1 cellular context compared by ENCODE assay signal in the genomic region with DNA sequence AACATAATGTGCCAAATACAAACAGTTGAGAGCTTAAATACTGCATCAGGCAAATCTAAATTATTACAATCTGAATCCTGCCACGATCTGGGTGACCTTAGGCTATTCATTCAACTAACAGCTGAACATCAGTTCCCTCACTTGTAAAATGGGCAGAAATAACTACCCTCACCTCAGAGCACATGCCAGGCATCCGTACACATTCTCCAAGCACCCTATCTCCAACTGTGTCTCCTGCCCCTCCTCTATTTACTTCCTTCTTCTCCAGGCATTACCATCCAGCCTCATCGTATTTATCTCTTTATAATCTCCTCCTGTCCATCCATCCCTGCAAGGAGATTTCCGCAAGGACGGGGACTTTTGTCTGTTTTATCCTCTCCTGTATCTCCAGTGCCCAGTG.
TF ChIP-seq lines count a peak whose summit lies in the region.

No MANE protein-coding gene starts in this region.

TF ChIP-seq in K562, 482 proteins besides CTCF, POLR2A, EP300 and RAD21 (continued from another document):
- TF ChIP-seq ARID3B (CRISPR knock-in tag; IDR thresholded peaks at IDR 0.05; ENCODE audit: borderline replicate concordance): no peak
